Comparison of ENCODE assay signal across 24 cellular contexts in genomic region chr12:113202300-113203075, GRCh38. TPM values are rescaled to one million over a fixed set of nuclear protein-coding genes. Genes with fewer than 3 reads are reported as not detected.
DNase-seq lines count a peak whose midpoint lies in the region; ATAC-seq, FAIRE-seq and TF ChIP-seq lines count a peak whose summit lies in the region.
"Had no signal": no experiment of that assay in that cellular context is flagged by ENCODE, and none has a peak within 500 bp of the region (broad histone marks: within the 10 kb centered on the region; RNA-seq: fewer than 3 reads in every experiment).

No MANE protein-coding gene starts in this region.

- DNase-seq in kidney (peak; percentile 23), upper lobe of right lung (no peak), brain microvascular endothelial cell (no peak), D341Med (ENCODE audit: low spot score) (no peak), medulla oblongata (ENCODE audit: extremely low spot score) (no peak)
- DNase-seq: CD8-positive, alpha-beta T cell; DMS153; Karpas-422; MV-4-11; NCI-H1694; NCI-H2081; NCI-H526; PC-3; Right ventricle myocardium superior had no signal

- H3K36me3 ChIP-seq in DOHH2 (ENCODE audit: control insufficient read depth, low read length) (peaks cover 61% of the 10 kb centered on the region), OCI-LY1 (ENCODE audit: insufficient read depth, low read length) (peaks cover 19% of the 10 kb centered on the region), kidney (ENCODE audit: control insufficient read depth in 1 of 2, insufficient read depth in 2 of 2, low read length in 2 of 2) (no peaks in the 10 kb centered on the region), upper lobe of right lung (no peaks in the 10 kb centered on the region), brain microvascular endothelial cell (replicated peaks) (no peaks in the 10 kb centered on the region)
- H3K36me3 ChIP-seq: BLaER1 had no signal

- H4K20me1 ChIP-seq in DOHH2 (ENCODE audit: control insufficient read depth, insufficient read depth, low read depth, low read length) (no peaks in the 10 kb centered on the region), OCI-LY1 (ENCODE audit: insufficient read depth, low read length) (no peaks in the 10 kb centered on the region)

- H3K4me1 ChIP-seq in DOHH2 (ENCODE audit: control insufficient read depth, low read length), result peaks cover 71% of the 10 kb centered on the region
- peaks cover 65% of the 10 kb centered on the region for H3K4me1 ChIP-seq in OCI-LY1 (ENCODE audit: insufficient read depth, low read length, severe bottlenecking)
- H3K4me1 ChIP-seq in kidney (ENCODE audit: control insufficient read depth in 1 of 2, insufficient read depth in 1 of 2, low read depth in 1 of 2, low read length in 2 of 2), result peaks cover 0 to 9% of the 10 kb centered on the region in 2 donors
- peaks cover 17% of the 10 kb centered on the region for H3K4me1 ChIP-seq in upper lobe of right lung

- H3K79me2 ChIP-seq in DOHH2 (ENCODE audit: control insufficient read depth, low read length) (peaks cover 33% of the 10 kb centered on the region), OCI-LY1 (ENCODE audit: insufficient read depth, low read length) (no peaks in the 10 kb centered on the region)

- in situ Hi-C loops in brain microvascular endothelial cell (cut with HindIII; ENCODE audit: low pct_ligation_motif_present, low sequenced_read_pairs), result no loop called here

- TF ChIP-seq CTCF in DOHH2 (IDR thresholded peaks at IDR 0.05; ENCODE audit: low read depth, low read length, poor library complexity, severe bottlenecking), result no peak
- TF ChIP-seq CTCF in OCI-LY1 (IDR thresholded peaks at IDR 0.05; ENCODE audit: low read length), result no peak
- no peak for TF ChIP-seq CTCF in kidney (IDR thresholded peaks at IDR 0.05; ENCODE audit: borderline replicate concordance, extremely low read depth, insufficient read depth)
- TF ChIP-seq CTCF in upper lobe of right lung (IDR thresholded peaks at IDR 0.05), result no peak
- TF ChIP-seq CTCF in brain microvascular endothelial cell (IDR thresholded peaks at IDR 0.05; ENCODE audit: low read depth, low read length, missing control alignments), result no peak

- H3K27me3 ChIP-seq in DOHH2 (ENCODE audit: control insufficient read depth, low read length) (no peaks in the 10 kb centered on the region), OCI-LY1 (ENCODE audit: insufficient read depth, low read length) (no peaks in the 10 kb centered on the region), upper lobe of right lung (no peaks in the 10 kb centered on the region), brain microvascular endothelial cell (replicated peaks) (no peaks in the 10 kb centered on the region)

- peak; percentile 15 for ATAC-seq in upper lobe of right lung
- ATAC-seq: CD8-positive, alpha-beta T cell; PC-3 had no signal

- H3K9me2 ChIP-seq in DOHH2 (replicated peaks; ENCODE audit: control insufficient read depth, low read length), result no peaks in the 10 kb centered on the region
- H3K9me2 ChIP-seq in OCI-LY1 (ENCODE audit: low read depth, low read length), result no peaks in the 10 kb centered on the region

- no peak for FAIRE-seq in kidney (lab: Jason Lieb, UNC)
- FAIRE-seq: G401.6, H1 had no signal

- H3K4me3 ChIP-seq in DOHH2 (ENCODE audit: low read length) (no peak overlapping the region), OCI-LY1 (ENCODE audit: low read depth, low read length, poor library complexity, severe bottlenecking) (no peak overlapping the region), kidney (ENCODE audit: low read length in 2 of 2) (no peak overlapping the region), upper lobe of right lung (no peak overlapping the region), brain microvascular endothelial cell (ENCODE audit: low read depth, low read length) (no peak overlapping the region)
- H3K4me3 ChIP-seq: BLaER1 had no signal

- H3K27ac ChIP-seq in DOHH2 (ENCODE audit: low read depth, low read length) (peak overlapping the region; percentile 8; the same call in 1 of the 2 replicates), OCI-LY1 (ENCODE audit: low read depth, low read length, poor library complexity, severe bottlenecking) (peak overlapping the region; percentile 94), kidney (ENCODE audit: low read depth in 2 of 2, low read length in 2 of 2) (no peak overlapping the region), upper lobe of right lung (no peak overlapping the region), brain microvascular endothelial cell (no peak overlapping the region)
- H3K27ac ChIP-seq: BLaER1 had no signal

- H3K4me2 ChIP-seq in DOHH2 (ENCODE audit: low read length), result no peak overlapping the region
- no peak overlapping the region for H3K4me2 ChIP-seq in OCI-LY1 (ENCODE audit: low read length)
- H3K4me2 ChIP-seq: BLaER1 had no signal

- H3K9ac ChIP-seq in OCI-LY1 (ENCODE audit: low read length), result no peak overlapping the region; the same call in 1 of the 2 replicates
- no peak overlapping the region for H3K9ac ChIP-seq in kidney (ENCODE audit: low read length in 2 of 2)
- H3K9ac ChIP-seq: BLaER1 had no signal

- H3K9me3 ChIP-seq in DOHH2 (ENCODE audit: control insufficient read depth, insufficient read depth, low read length) (no peaks in the 10 kb centered on the region), OCI-LY1 (ENCODE audit: low read length) (no peaks in the 10 kb centered on the region), kidney (ENCODE audit: control insufficient read depth in 1 of 2, low read length in 2 of 2) (no peaks in the 10 kb centered on the region), upper lobe of right lung (no peaks in the 10 kb centered on the region)
- H3K9me3 ChIP-seq: BLaER1 had no signal

- no peak overlapping the region for H2AFZ ChIP-seq in OCI-LY1 (ENCODE audit: low read length)

- intact Hi-C loops in kidney (cut with DNase I) (no loop called here), upper lobe of right lung (cut with DNase I) (no loop called here)

- H3F3A ChIP-seq in DOHH2 (ENCODE audit: control insufficient read depth, insufficient read depth) (peaks cover 12% of the 10 kb centered on the region), OCI-LY1 (ENCODE audit: insufficient read depth, low read length) (no peaks in the 10 kb centered on the region)

RNA-seq across cellular contexts. Expression of gene RITA1, which starts 17.0 kb away (rescaled TPM):
- total RNA-seq in kidney (14.6 TPM), upper lobe of right lung (16.4 TPM)
- 31.6 TPM for polyA plus RNA-seq in kidney (ENCODE audit: insufficient read depth, low read depth, low replicate concordance)

RNA-seq across cellular contexts. Expression of gene DDX54, which starts 17.2 kb away (rescaled TPM):
- 62.0 TPM for total RNA-seq in kidney
- polyA plus RNA-seq in kidney (ENCODE audit: insufficient read depth, low read depth, low replicate concordance), result 55.4 TPM
- total RNA-seq in upper lobe of right lung, result 55.8 TPM

RNA-seq across cellular contexts. Expression of gene TPCN1, which starts 18.8 kb away (rescaled TPM):
- total RNA-seq in kidney, result 93.3 TPM
- polyA plus RNA-seq in kidney (ENCODE audit: insufficient read depth, low read depth, low replicate concordance), result 38.4 TPM
- 51.9 TPM for total RNA-seq in upper lobe of right lung

RNA-seq across cellular contexts. Expression of gene CFAP73, which starts 53.0 kb away (rescaled TPM):
- total RNA-seq in kidney (2.4 TPM), upper lobe of right lung (not detected)
- polyA plus RNA-seq in kidney (ENCODE audit: insufficient read depth, low read depth, low replicate concordance), result 0.52 TPM
- total RNA-seq: Daoy, M059J, PC-3, Right ventricle myocardium superior, RPMI7951, SK-MEL-5 had no signal
- polyA plus RNA-seq: IgD-negative memory B cell had no signal

Comparison
In these comparisons a context has a peak if more than half of its experiments do, and no peak if none do; other contexts are left out.
1. H3K27ac ChIP-seq: peak in DOHH2 (single experiment) and OCI-LY1 (single experiment); none in kidney (0 of 2), upper lobe of right lung (single experiment) and brain microvascular endothelial cell (single experiment).